Comparison of ENCODE assay signal across 1 cellular context in the genomic region with DNA sequence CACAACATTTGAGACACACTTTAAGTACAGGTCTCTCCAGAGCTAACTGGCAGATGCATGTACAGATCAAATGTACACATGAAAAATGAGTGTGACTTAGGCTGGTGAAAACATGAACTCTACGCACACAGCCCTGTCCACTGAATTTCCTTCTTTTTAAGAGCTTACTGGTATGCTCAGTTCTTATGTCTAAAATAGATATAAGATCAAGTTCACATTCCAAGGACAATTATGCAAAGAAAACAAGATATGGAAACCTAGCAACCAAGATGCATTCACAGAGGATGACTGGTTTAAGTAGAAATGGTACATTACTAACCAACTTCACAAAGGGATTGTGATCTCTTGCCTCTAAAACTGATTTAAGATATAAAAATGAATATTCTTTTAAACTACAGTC.
A peak's percentile ranks its signal among the peaks of the same experiment; 100 is the strongest.
TF ChIP-seq lines count a peak whose summit lies in the region.

No MANE protein-coding gene starts in this region.

TF ChIP-seq in HepG2, 621 proteins besides CTCF, POLR2A, EP300 and RAD21:
- TF ChIP-seq, protein P1, sequence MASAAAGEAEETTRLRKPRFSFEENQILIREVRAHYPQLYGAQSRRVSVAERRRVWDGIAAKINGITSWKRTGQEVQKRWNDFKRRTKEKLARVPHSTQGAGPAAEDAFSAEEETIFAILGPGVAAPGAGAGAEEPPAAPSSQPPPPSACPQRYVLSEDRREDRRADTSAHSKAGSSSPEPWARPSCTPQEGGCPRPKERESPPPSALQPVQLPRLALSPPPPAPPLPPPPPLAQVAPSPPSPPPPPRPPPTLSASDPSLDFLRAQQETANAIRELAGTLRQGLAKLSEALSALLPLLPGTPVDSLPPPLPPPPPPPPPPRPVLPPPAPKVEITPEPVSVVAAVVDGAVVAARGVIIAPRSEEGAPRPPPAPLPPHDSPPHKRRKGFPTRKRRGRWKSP (CRISPR knock-in tag; IDR thresholded peaks at IDR 0.05), result no peak
- peak; percentile 27 for TF ChIP-seq RBM22 (optimal IDR thresholded peaks at IDR 0.05; ENCODE audit: low read length)
- no peak for TF ChIP-seq RERE (CRISPR knock-in tag; IDR thresholded peaks at IDR 0.05; ENCODE audit: low read depth)
- no peak for TF ChIP-seq ZNF704 (CRISPR knock-in tag; IDR thresholded peaks at IDR 0.05; ENCODE audit: borderline replicate concordance)
- TF ChIP-seq ZNF546 (CRISPR knock-in tag; conservative IDR thresholded peaks at IDR 0.05), result no peak
- TF ChIP-seq SMAD1 (CRISPR knock-in tag; IDR thresholded peaks at IDR 0.05; ENCODE audit: borderline replicate concordance, low read depth), result no peak
